In the genomic region with DNA sequence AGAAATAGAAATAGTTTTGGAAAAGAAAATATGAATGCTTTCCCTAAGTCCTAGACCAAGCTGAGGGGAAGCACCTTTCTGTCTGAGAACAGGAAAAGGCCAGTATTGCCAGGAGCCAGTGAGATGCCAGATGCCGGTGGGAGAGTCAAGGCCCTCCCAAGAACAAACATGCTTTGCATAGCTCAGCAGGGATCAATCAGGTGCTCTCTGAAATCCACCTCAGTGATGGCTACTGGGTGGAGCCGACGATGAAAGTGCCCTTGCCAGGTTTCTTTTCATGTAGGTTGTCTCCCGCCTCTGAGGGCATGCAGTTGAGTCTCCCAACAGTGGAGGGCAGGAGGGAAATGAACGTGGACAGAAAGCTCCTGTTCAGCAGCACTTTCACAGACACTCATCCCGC, we compare ENCODE assay signal across 12 cellular contexts. TPM values are rescaled to one million over a fixed set of nuclear protein-coding genes. Genes with fewer than 3 reads are reported as not detected.
DNase-seq lines count a peak whose midpoint lies in the region; ATAC-seq and TF ChIP-seq lines count a peak whose summit lies in the region.
"Had no signal": no experiment of that assay in that cellular context is flagged by ENCODE, and none has a peak within 500 bp of the region (broad histone marks: within the 10 kb centered on the region; RNA-seq: fewer than 3 reads in every experiment).

No MANE protein-coding gene starts in this region.

- H3K4me3 Mint-ChIP-seq in central memory CD8-positive, alpha-beta T cell = no peak overlapping the region
- no peak overlapping the region for H3K4me3 Mint-ChIP-seq in natural killer cell

- peak overlapping the region; percentile 71 for H3K27ac Mint-ChIP-seq in central memory CD8-positive, alpha-beta T cell (ENCODE audit: low read depth)
- H3K27ac Mint-ChIP-seq in natural killer cell = peak overlapping the region; percentile 82

- peaks cover 57% of the 10 kb centered on the region for H3K36me3 Mint-ChIP-seq in central memory CD8-positive, alpha-beta T cell (ENCODE audit: insufficient read depth)
- no peaks in the 10 kb centered on the region for H3K36me3 Mint-ChIP-seq in natural killer cell

- H3K4me1 Mint-ChIP-seq in central memory CD8-positive, alpha-beta T cell = peaks cover 6% of the 10 kb centered on the region
- H3K4me1 Mint-ChIP-seq in natural killer cell = peaks cover 0 to 16% of the 10 kb centered on the region in 2 donors

- no peaks in the 10 kb centered on the region for H3K9me3 Mint-ChIP-seq in central memory CD8-positive, alpha-beta T cell
- H3K9me3 Mint-ChIP-seq in natural killer cell = no peaks in the 10 kb centered on the region

- TF ChIP-seq POLR2A in GM18505 (IDR thresholded peaks at IDR 0.05; ENCODE audit: borderline replicate concordance, extremely low read depth, insufficient read depth, insufficient read length) = no peak

- H3K27me3 Mint-ChIP-seq in central memory CD8-positive, alpha-beta T cell = no peaks in the 10 kb centered on the region
- H3K27me3 Mint-ChIP-seq in natural killer cell (ENCODE audit: low read depth in 2 of 2) = no peaks in the 10 kb centered on the region

- TF ChIP-seq CTCF in natural killer cell (IDR thresholded peaks at IDR 0.05) = no peak

- intact Hi-C loops in natural killer cell (cut with micrococcal nuclease) = no loop called here

- peak; percentile 75 for DNase-seq in COR-L47 (lab: John Stamatoyannopoulos, UW)
- DNase-seq in NCI-H146 treated with DMSO at 0.1 percent for 48 hours (lab: John Stamatoyannopoulos, UW; ENCODE audit: unreplicated experiment) = peak; percentile 60
- DNase-seq in central memory CD8-positive, alpha-beta T cell (ENCODE audit: low spot score in 2 of 2) = no peak
- DNase-seq in natural killer cell = no peak
- no peak for DNase-seq in NCI-H226
- DNase-seq in NCI-H128 (lab: John Stamatoyannopoulos, UW; ENCODE audit: unreplicated experiment) = no peak
- DNase-seq: DMS79, islet precursor cell, nucleus accumbens, spleen, SW 1271 had no signal

- ATAC-seq in central memory CD8-positive, alpha-beta T cell (replicated peaks; ENCODE audit: extremely low read depth, poor library complexity, severe bottlenecking) = no peak
- no peak for ATAC-seq in natural killer cell
- no peak for ATAC-seq in GM18505 (IDR thresholded peaks at IDR 0.05; ENCODE audit: unreplicated experiment)

RNA-seq across cellular contexts. Expression of gene DEGS2, which starts 28.3 kb away (rescaled TPM):
- 1 to 10 TPM in 2 of 3 donors, under 1 TPM in 1; 0.60 to 7.1 (median 4.4) TPM for total RNA-seq in natural killer cell

Comparison
In these comparisons a context has a peak if more than half of its experiments do, and no peak if none do; other contexts are left out.
1. DNase-seq: peak in COR-L47 (single experiment) and NCI-H146 treated with DMSO at 0.1 percent for 48 hours (single experiment); none in central memory CD8-positive, alpha-beta T cell (0 of 2), natural killer cell (single experiment), NCI-H226 (single experiment) and NCI-H128 (single experiment).